In the genomic region with DNA sequence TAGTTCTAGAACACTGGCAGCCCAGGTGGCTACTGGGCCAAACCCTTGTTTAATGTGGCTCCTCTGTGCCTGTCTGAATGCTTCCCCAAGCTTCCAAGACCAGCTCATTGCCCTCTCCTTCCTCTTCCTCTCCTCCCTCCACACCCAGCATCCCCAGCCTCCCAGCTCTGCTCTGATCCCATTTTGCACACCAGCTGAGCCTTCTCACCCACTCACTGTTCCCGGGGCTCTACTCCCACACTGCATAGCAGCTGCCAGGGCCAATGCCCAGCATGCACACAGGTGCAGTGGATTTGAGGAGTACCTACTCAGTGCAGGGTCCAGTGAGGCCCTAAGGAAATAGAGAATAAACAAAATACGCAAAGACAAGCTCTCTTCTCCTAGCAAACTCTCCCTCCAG, we compare ENCODE assay signal across 9 cellular contexts.
"Had no signal": no experiment of that assay in that cellular context is flagged by ENCODE, and none has a peak within 500 bp of the region (broad histone marks: within the 10 kb centered on the region; RNA-seq: fewer than 3 reads in every experiment).

No MANE protein-coding gene starts in this region.

- H3K4me3 ChIP-seq: esophagus squamous epithelium, lung, prostate gland, stomach, thyroid gland had no signal

- FAIRE-seq: endometrium, keratinocyte, small intestine had no signal

- H3K27ac ChIP-seq: esophagus squamous epithelium, prostate gland, stomach, thyroid gland had no signal

- H3K4me1 ChIP-seq: esophagus squamous epithelium, prostate gland, stomach, thyroid gland had no signal

- H3K27me3 ChIP-seq: esophagus squamous epithelium, stomach, thyroid gland had no signal

- DNase-seq: cortex of kidney, esophagus squamous epithelium had no signal

- H3K36me3 ChIP-seq: esophagus squamous epithelium, prostate gland, stomach, thyroid gland had no signal

- H3K9me3 ChIP-seq: esophagus squamous epithelium, prostate gland, stomach, thyroid gland had no signal
